Comparison of ENCODE assay signal across 11 cellular contexts in genomic region chr2:101454408-101454807, GRCh38. TPM values are rescaled to one million over a fixed set of nuclear protein-coding genes. Genes with fewer than 3 reads are reported as not detected.
DNase-seq lines count a peak whose midpoint lies in the region; TF ChIP-seq lines count a peak whose summit lies in the region.
"Not testable (repeated sequence)": the region's sequence is repeated elsewhere in the genome, so short reads cannot be mapped to it uniquely, and the experiment has no call there.
"Had no signal": no experiment of that assay in that cellular context is flagged by ENCODE, and none has a peak within 500 bp of the region (broad histone marks: within the 10 kb centered on the region; RNA-seq: fewer than 3 reads in every experiment).

No MANE protein-coding gene starts in this region.

- not testable (repeated sequence) for H3K27ac ChIP-seq in SK-N-MC

- DNase-seq in DMS 273 (lab: John Stamatoyannopoulos, UW; ENCODE audit: unreplicated experiment), result peak; percentile 5
- DNase-seq in GF-D8 (lab: John Stamatoyannopoulos, UW), result peak; percentile 38
- DNase-seq in LHCN-M2 (ENCODE audit: low read depth), result peak; percentile 78
- peak; percentile 37 to 42 for DNase-seq in NCI-H526 (lab: John Stamatoyannopoulos, UW)
- peak; percentile 3 for DNase-seq in SK-N-MC (ENCODE audit: low read depth, low spot score)
- peak; percentile 58 for DNase-seq in amniotic epithelial cell (ENCODE audit: low read depth)
- peak; percentile 71 for DNase-seq in fibroblast of villous mesenchyme (ENCODE audit: low read depth)

- TF ChIP-seq CTCF in fibroblast of villous mesenchyme (IDR thresholded peaks at IDR 0.05; ENCODE audit: insufficient read depth, low read depth, low read length), result not testable (repeated sequence)

- H3K9me3 ChIP-seq in SK-N-MC (ENCODE audit: low read depth, low read length), result not testable (repeated sequence)

- not testable (repeated sequence) for H3K9ac ChIP-seq in SK-N-MC (ENCODE audit: insufficient read length)

- not testable (repeated sequence) for H3K4me3 ChIP-seq in SK-N-MC; fibroblast of villous mesenchyme (ENCODE audit: low read depth, low read length)

- H3K36me3 ChIP-seq in SK-N-MC (ENCODE audit: insufficient read depth, low read length), result not testable (repeated sequence)

RNA-seq across cellular contexts. Expression of gene RFX8, which starts 20.5 kb away (rescaled TPM):
- total RNA-seq in LHCN-M2 (2014; rRNA removed) (27.8 and 33.4 TPM in 2 replicates), fibroblast of villous mesenchyme (0.97 and 1.7 TPM in 2 replicates)
- 3.9 TPM for polyA plus RNA-seq in LHCN-M2 (2012)
- total RNA-seq: Calu3, G401 had no signal
- polyA plus RNA-seq: A549; CD4-positive, alpha-beta memory T cell had no signal

Comparison
In these comparisons a context has a peak if more than half of its experiments do, and no peak if none do; other contexts are left out.
1. DNase-seq: peak in every context shown above with its lines; median percentile 78 in LHCN-M2; 71 in fibroblast of villous mesenchyme; 58 in amniotic epithelial cell; 40 in NCI-H526; 38 in GF-D8; 5 in DMS 273; 3 in SK-N-MC.
2. RNA of gene RFX8, which starts 20.5 kb away (total RNA-seq): 27.8 to 33.4 TPM in LHCN-M2; 0.97 to 1.7 TPM in fibroblast of villous mesenchyme; every median in the first group is over 10 times any median in the second.